ENCODE assay signal across 8 cellular contexts in genomic region chr6:170552765-170553685, GRCh38. TPM values are rescaled to one million over a fixed set of nuclear protein-coding genes. Genes with fewer than 3 reads are reported as not detected.
A peak's percentile ranks its signal among the peaks of the same experiment; 100 is the strongest.
DNase-seq lines count a peak whose midpoint lies in the region; ATAC-seq, FAIRE-seq and TF ChIP-seq lines count a peak whose summit lies in the region.

TSS of gene PSMB1 (minus strand) at chr6:170553307. CDS start at chr6:170553242, 65 bp downstream.

- peak; percentile 67 to 84 (median 73) for DNase-seq in CD8-positive, alpha-beta memory T cell
- DNase-seq in HS-5 (ENCODE audit: low read depth), result peak; percentile 86
- peak; percentile 78 to 87 for DNase-seq in NOMO-1 (lab: John Stamatoyannopoulos, UW; ENCODE audit: unreplicated experiment in 2 of 2)
- DNase-seq in H1 (ENCODE audit: low read depth in 1 of 2, low spot score in 2 of 2), result peak; percentile 75 to 89
- peak; percentile 97 for DNase-seq in medulla oblongata (ENCODE audit: extremely low spot score)
- peak; percentile 73 for DNase-seq in stimulated activated CD8-positive, alpha-beta memory T cell treated with anti-CD3 and anti-CD28 coated beads, Interleukin-12 subunit alpha, Interleukin-12 subunit beta, amount 100 ng/mL, for 1 hour (ENCODE audit: low read depth)

- peaks cover 43% of the 10 kb centered on the region for H3K4me1 ChIP-seq in CD8-positive, alpha-beta memory T cell (ENCODE audit: insufficient read depth, low read length)
- H3K4me1 ChIP-seq in H1 (replicated peaks in 1 of 4; ENCODE audit: control insufficient read depth in 3 of 4, insufficient read depth in 4 of 4, low read length in 3 of 4), result peaks cover 0 to 3% (median 0%) of the 10 kb centered on the region in 4 experiments; a peak in 3 of 7 replicates

- H3K27me3 ChIP-seq in CD8-positive, alpha-beta memory T cell (ENCODE audit: insufficient read depth, low read length, poor library complexity, severe bottlenecking), result no peaks in the 10 kb centered on the region
- H3K27me3 ChIP-seq in H1 (replicated peaks in 1 of 4; ENCODE audit: control insufficient read depth in 3 of 4, extremely low read depth in 1 of 4, insufficient read depth in 3 of 4, low read length in 3 of 4), result no peaks in the 10 kb centered on the region

- no peak within 1 kb of the TSS for H2AK5ac ChIP-seq in H1 (ENCODE audit: low read depth, low read length)

- H3K14ac ChIP-seq in H1 (ENCODE audit: insufficient read length), result no peak within 1 kb of the TSS

- CTCF ChIA-PET in CD8-positive, alpha-beta memory T cell (lab: Charles Lee), result interaction anchor here (1.1 to 1.5 kb wide), 5 partner anchors 13 to 851 kb away, joined by 3 to 10 read pairs (median 5); partner anchors contain the start of genes C6orf120, PDCD2 and WDR27
- CTCF ChIA-PET in activated CD8-positive, alpha-beta memory T cell treated with anti-CD3 and anti-CD28 coated beads for 36 hours (lab: Charles Lee), result interaction anchor here (1.0 to 3.1 kb wide), 3 partner anchors 14 to 31 kb away, joined by 3 to 11 read pairs (median 4); partner anchors contain the start of gene PDCD2
- CTCF ChIA-PET in H1 (lab: Charles Lee; ENCODE audit: partially characterized antibody), result interaction anchor here (0.6 to 3.0 kb wide), 4 partner anchors 22 to 58 kb away, joined by 3 to 12 read pairs (median 4); partner anchors contain the start of gene PDCD2

- peak within 1 kb of the TSS; percentile 63 for H2BK5ac ChIP-seq in H1 (ENCODE audit: low read depth, low read length)

- peaks cover 3 to 7% of the 10 kb centered on the region in 2 experiments for H4K20me1 ChIP-seq in H1 (replicated peaks in 1 of 2; ENCODE audit: control insufficient read depth in 1 of 2, insufficient read depth in 2 of 2, low read length in 2 of 2)

- peak within 1 kb of the TSS; percentile 95 to 98 (median 96) for H3K9ac ChIP-seq in H1 (replicated peaks in 1 of 4; ENCODE audit: extremely low read depth in 1 of 4, low read depth in 3 of 4, low read length in 3 of 4)

- no peaks in the 10 kb centered on the region for H3K9me3 Mint-ChIP-seq in CD8-positive, alpha-beta memory T cell

- H2AFZ ChIP-seq in H1 (ENCODE audit: low read length), result peak within 1 kb of the TSS; percentile 98

- H3K27ac Mint-ChIP-seq in CD8-positive, alpha-beta memory T cell, result no peak within 1 kb of the TSS

- POLR2A ChIA-PET in CD8-positive, alpha-beta memory T cell (lab: Charles Lee), result interaction anchor here (1.3 to 3.4 kb wide), 6 partner anchors 31 to 851 kb away, joined by 4 to 43 read pairs (median 8); partner anchors contain the start of genes C6orf120, DYNLT2, ERMARD and PDCD2
- POLR2A ChIA-PET in activated CD8-positive, alpha-beta memory T cell treated with anti-CD3 and anti-CD28 coated beads for 36 hours (lab: Charles Lee), result interaction anchor here (0.9 to 1.7 kb wide), 3 partner anchors 17 to 31 kb away, joined by 3 to 11 read pairs (median 3); partner anchors contain the start of gene PDCD2
- POLR2A ChIA-PET in H1 (lab: Charles Lee; ENCODE audit: partially characterized antibody), result interaction anchor here (0.7 to 5.8 kb wide), 13 partner anchors 10 to 801 kb away, joined by 3 to 37 read pairs (median 3); partner anchors contain the start of genes DLL1, DYNLT2, ERMARD and PDCD2

- H3K56ac ChIP-seq in H1 (replicated peaks; ENCODE audit: insufficient read length, low read depth, low read length), result peak within 1 kb of the TSS; percentile 60

- H3K23me2 ChIP-seq in H1 (ENCODE audit: low read depth, low read length), result peaks cover 5% of the 10 kb centered on the region

- no peaks in the 10 kb centered on the region for H3K9me3 ChIP-seq in CD8-positive, alpha-beta memory T cell (ENCODE audit: low read length)
- no peaks in the 10 kb centered on the region for H3K9me3 ChIP-seq in H1 (ENCODE audit: insufficient read depth in 2 of 2, low read depth in 1 of 2, low read length in 1 of 2)

- no peak for TF ChIP-seq CTCF in H1 (IDR thresholded peaks at IDR 0.05; ENCODE audit: control extremely low read depth in 1 of 3, insufficient read depth in 1 of 3, low read depth in 1 of 3, low read length in 3 of 3)

- no peak within 1 kb of the TSS for H3K4ac ChIP-seq in H1 (replicated peaks; ENCODE audit: insufficient read length, low read depth, low read length)

- peak; percentile 49 for ATAC-seq in GM19468 (IDR thresholded peaks at IDR 0.05; ENCODE audit: extremely low read depth, unreplicated experiment)

- H3K4me3 Mint-ChIP-seq in CD8-positive, alpha-beta memory T cell, result no peak within 1 kb of the TSS

- TF ChIP-seq POLR2A in H1 (IDR thresholded peaks at IDR 0.05; ENCODE audit: control extremely low read depth in 1 of 2, low read depth in 2 of 2, low read length in 2 of 2), result peak; percentile 96 to 99

- peak within 1 kb of the TSS; percentile 48 for H2BK120ac ChIP-seq in H1 (replicated peaks; ENCODE audit: low read depth, low read length)

- H3K4me1 Mint-ChIP-seq in CD8-positive, alpha-beta memory T cell, result peaks cover 5 to 34% (median 19%) of the 10 kb centered on the region in 3 donors

- no peak for TF ChIP-seq EP300 in H1 (IDR thresholded peaks at IDR 0.05; ENCODE audit: borderline replicate concordance in 1 of 2, low read depth in 2 of 2, low read length in 2 of 2)

- no peak for FAIRE-seq in H1 (lab: Jason Lieb, UNC)

- H3K18ac ChIP-seq in H1 (ENCODE audit: extremely low read depth, low read length), result peak within 1 kb of the TSS; percentile 60; the same call in 1 of the 2 replicates

- no peaks in the 10 kb centered on the region for H3K27me3 Mint-ChIP-seq in CD8-positive, alpha-beta memory T cell

- H3K79me2 ChIP-seq in H1 (ENCODE audit: control insufficient read depth in 1 of 2, insufficient read depth in 2 of 2, low read length in 2 of 2), result peaks cover 40 to 84% of the 10 kb centered on the region in 2 experiments

- no peak within 1 kb of the TSS for H2BK20ac ChIP-seq in H1 (ENCODE audit: low read length)

- peaks cover 0 to 40% (median 4%) of the 10 kb centered on the region in 3 donors for H3K36me3 Mint-ChIP-seq in CD8-positive, alpha-beta memory T cell

- peak within 1 kb of the TSS; percentile 94 to 97 for H3K4me2 ChIP-seq in H1 (ENCODE audit: insufficient read depth in 1 of 2, low read depth in 2 of 2, low read length in 2 of 2)

- H4K8ac ChIP-seq in H1 (ENCODE audit: extremely low read depth, insufficient read depth, low read length), result peak within 1 kb of the TSS; percentile 98; the same call in 1 of the 2 replicates

- H3K4me3 ChIP-seq in CD8-positive, alpha-beta memory T cell (ENCODE audit: low read length), result peak within 1 kb of the TSS; percentile 78
- H3K4me3 ChIP-seq in H1 (ENCODE audit: extremely low read depth in 1 of 4, insufficient read depth in 2 of 4, low read depth in 3 of 4, low read length in 4 of 4), result peak within 1 kb of the TSS; percentile 98 to 99 (median 99)

- TF ChIP-seq RAD21 in H1 (IDR thresholded peaks at IDR 0.05 in 1 of 2, conservative IDR thresholded peaks at IDR 0.05 in 1 of 2; ENCODE audit: low read depth in 2 of 2, low read length in 2 of 2), result no peak

- peak within 1 kb of the TSS; percentile 58 for H4K91ac ChIP-seq in H1 (replicated peaks; ENCODE audit: insufficient read length, low read length)

- peak within 1 kb of the TSS; percentile 93 for H3K27ac ChIP-seq in CD8-positive, alpha-beta memory T cell (ENCODE audit: low read depth, low read length)
- peak within 1 kb of the TSS; percentile 97 for H3K27ac ChIP-seq in H1 (ENCODE audit: low read depth, low read length)

- H4K5ac ChIP-seq in H1 (ENCODE audit: insufficient read length, low read depth, low read length), result peak within 1 kb of the TSS; percentile 69

- peaks cover 4% of the 10 kb centered on the region for H3K79me1 ChIP-seq in H1 (ENCODE audit: low read depth, low read length)

- peak within 1 kb of the TSS; percentile 5; the same call in 1 of the 2 replicates for H2BK12ac ChIP-seq in H1 (ENCODE audit: low read depth, low read length)

- H2BK15ac ChIP-seq in H1 (ENCODE audit: low read length), result no peak within 1 kb of the TSS

- H3K23ac ChIP-seq in H1 (ENCODE audit: insufficient read length), result no peak within 1 kb of the TSS

- WGBS in H1 (ENCODE audit: extremely low coverage in 1 of 2, insufficient coverage in 1 of 2, insufficient read length in 1 of 2, insufficient replicate concordance in 2 of 2, low coverage in 1 of 2, low lambda C conversion rate in 2 of 2, missing lambda C conversion rate in 1 of 2), 2 experiments, result 2% methylated on average over 46 of the region's 46 CpGs; no CpG with 5 or more reads in 1 of the 2 experiments

- H3K36me3 ChIP-seq in CD8-positive, alpha-beta memory T cell (ENCODE audit: insufficient read depth, low read length), result no peaks in the 10 kb centered on the region
- H3K36me3 ChIP-seq in H1 (ENCODE audit: control insufficient read depth in 2 of 4, insufficient read depth in 4 of 4, low read length in 3 of 4), result peaks cover 3 to 11% (median 7%) of the 10 kb centered on the region in 4 experiments; a peak in 7 of 8 replicates

TF ChIP-seq in H1, 55 proteins besides CTCF, POLR2A, EP300 and RAD21 (continues in another document):
- TF ChIP-seq FOSL1 (IDR thresholded peaks at IDR 0.05; ENCODE audit: insufficient read depth, low read depth, low read length), result no peak
- no peak for TF ChIP-seq ZNF274 (IDR thresholded peaks at IDR 0.05; ENCODE audit: borderline replicate concordance, extremely low read depth, low read length)
- no peak for TF ChIP-seq RBBP5 (IDR thresholded peaks at IDR 0.05; ENCODE audit: borderline replicate concordance, low read depth, low read length)

RNA-seq across cellular contexts. Expression of gene PSMB1, which starts in this region (rescaled TPM):
- 100 to 1,000 TPM; 296 to 298 TPM for total RNA-seq in CD8-positive, alpha-beta memory T cell
- 478 TPM for polyA plus RNA-seq in CD8-positive, alpha-beta memory T cell
- 100 to 1,000 TPM; 286 to 293 TPM for total RNA-seq in activated CD8-positive, alpha-beta memory T cell treated with anti-CD3 and anti-CD28 coated beads for 36 hours
- total RNA-seq in H1 (2021; fragmentation: NEBNext Ultra II Directional; extraction: Animal tissue kit (Norgen Biotek cat#: 25700)), result 232 and 237 TPM in 2 replicates
- 441 and 609 TPM in 2 replicates for polyA plus RNA-seq in H1 (2011; rRNA removed)
- 515 TPM for polyA plus RNA-seq in H1 (2011; cell fraction: cytosol; rRNA removed)
- polyA plus RNA-seq in H1 (2011; cell fraction: nucleus; rRNA removed), result 254 TPM
- polyA plus RNA-seq in H1 (2012, experiment 1 of 2), result 340 to 444 TPM (median 382 TPM) in 4 replicates
- polyA plus RNA-seq in H1 (2012, experiment 2 of 2), result 140 TPM
- polyA plus RNA-seq in H1 (2013, experiment 1 of 2), result 282 TPM
- 275 TPM for polyA plus RNA-seq in H1 (2013, experiment 2 of 2)
- polyA minus RNA-seq in H1 (2011; rRNA and poly(A)+ RNA removed), result 282 and 298 TPM in 2 replicates
- polyA minus RNA-seq in H1 (2011; cell fraction: cytosol; rRNA and poly(A)+ RNA removed), result 151 TPM
- polyA minus RNA-seq in H1 (2011; cell fraction: nucleus; rRNA and poly(A)+ RNA removed), result 54.8 TPM

Comparison
In these comparisons a context has a peak if more than half of its experiments do, and no peak if none do; other contexts are left out.
1. Peak in every context shown above with its lines: DNase-seq, ATAC-seq, H3K4me3 ChIP-seq and H3K27ac ChIP-seq.